9 cellular contexts compared by ENCODE assay signal in the genomic region with DNA sequence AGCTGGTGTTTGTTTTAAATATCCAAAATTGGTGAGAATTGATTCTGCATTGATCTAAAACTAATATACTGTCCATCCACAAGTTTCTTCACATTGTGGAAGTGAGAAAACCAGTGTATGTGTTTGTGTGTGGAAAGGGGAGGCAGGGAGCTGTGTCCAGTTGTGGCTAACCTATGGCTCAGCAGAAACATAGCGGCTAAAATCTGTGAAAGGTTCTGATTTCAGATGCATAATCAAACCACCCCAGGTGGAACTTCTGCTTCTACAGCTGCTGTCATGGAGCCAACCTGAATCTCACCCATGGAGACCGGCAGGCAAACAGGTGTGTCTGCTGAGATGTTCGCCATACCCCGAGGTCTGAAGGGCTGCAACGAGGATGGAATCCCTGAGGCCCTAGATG. TPM values are rescaled to one million over a fixed set of nuclear protein-coding genes. Genes with fewer than 3 reads are reported as not detected.
"Had no signal": no experiment of that assay in that cellular context is flagged by ENCODE, and none has a peak within 500 bp of the region (broad histone marks: within the 10 kb centered on the region; RNA-seq: fewer than 3 reads in every experiment).

A gene (plus strand): TSS at position 301 of the 400 bp plus-strand sequence.

- FAIRE-seq: G401.6, GM12878, GM12891, GM12892, GM18507, GM19239 had no signal

- DNase-seq: GDM1, GF-D8 had no signal

- ATAC-seq: GM12878 had no signal

- H3K4me3 ChIP-seq: GM12878 had no signal

RNA-seq across cellular contexts. Expression of the gene that starts here (rescaled TPM):
- total RNA-seq: G401, GM12878 had no signal
- polyA plus RNA-seq: GM12878 had no signal
